In genomic region chr15:33201376-33202189, GRCh38 we compare ENCODE assay signal across 7 cellular contexts. TPM values are rescaled to one million over a fixed set of nuclear protein-coding genes. Genes with fewer than 3 reads are reported as not detected.
DNase-seq lines count a peak whose midpoint lies in the region; ATAC-seq lines count a peak whose summit lies in the region.

No MANE protein-coding gene starts in this region.

- DNase-seq in NCI-H1417 (lab: John Stamatoyannopoulos, UW) (peak; percentile 45 to 97 (median 86)), dermis blood vessel endothelial cell (peak; percentile 49), mucosa of gallbladder (ENCODE audit: low spot score) (peak; percentile 75)
- DNase-seq in activated CD4-positive, alpha-beta T cell treated with anti-CD3 and anti-CD28 coated beads for 24 hours (ENCODE audit: low read depth in 2 of 2): peak; percentile 39 to 46
- DNase-seq in stimulated activated CD8-positive, alpha-beta memory T cell treated with anti-CD3 and anti-CD28 coated beads, Interleukin-7, amount 100 ng/mL, for 48 hours (ENCODE audit: extremely low read depth in 1 of 2, low read depth in 1 of 2): peak; percentile 35 to 61

- ATAC-seq in GM18502 (IDR thresholded peaks at IDR 0.05; ENCODE audit: poor library complexity, unreplicated experiment) (peak; percentile 92), HG02588 (IDR thresholded peaks at IDR 0.05; ENCODE audit: unreplicated experiment) (peak; percentile 90)

RNA-seq across cellular contexts. Expression of gene FMN1, which starts 7.1 kb away (rescaled TPM):
- 0.09 and 0.17 TPM in 2 replicates for total RNA-seq in dermis blood vessel endothelial cell
- 18.2 TPM for total RNA-seq in mucosa of gallbladder

Comparison
In these comparisons a context has a peak if more than half of its experiments do, and no peak if none do; other contexts are left out.
1. Peak in every context shown above with its lines: DNase-seq and ATAC-seq.
2. RNA of gene FMN1, which starts 7.1 kb away (total RNA-seq): 18.2 TPM in mucosa of gallbladder (single experiment); 0.09 to 0.17 TPM in dermis blood vessel endothelial cell; every median in the first group is over 10 times any median in the second.